Comparison of ENCODE assay signal across 17 cellular contexts in genomic region chr10:62866451-62866850, GRCh38. TPM values are rescaled to one million over a fixed set of nuclear protein-coding genes. Genes with fewer than 3 reads are reported as not detected.
DNase-seq lines count a peak whose midpoint lies in the region; ATAC-seq and TF ChIP-seq lines count a peak whose summit lies in the region.
"Had no signal": no experiment of that assay in that cellular context is flagged by ENCODE, and none has a peak within 500 bp of the region (broad histone marks: within the 10 kb centered on the region; RNA-seq: fewer than 3 reads in every experiment).

No MANE protein-coding gene starts in this region.

- H3K27me3 ChIP-seq in CD4-positive, alpha-beta memory T cell (ENCODE audit: insufficient read depth, low read length): no peaks in the 10 kb centered on the region
- H3K27me3 ChIP-seq in tibial nerve (no peaks in the 10 kb centered on the region), stomach (no peaks in the 10 kb centered on the region)

- POLR2A ChIA-PET in CD4-positive, alpha-beta memory T cell (lab: Charles Lee; ENCODE audit: partially characterized antibody): no interaction called here

- H3K9me3 ChIP-seq in CD4-positive, alpha-beta memory T cell (ENCODE audit: control insufficient read depth in 1 of 2, low read length in 2 of 2): no peaks in the 10 kb centered on the region
- H3K9me3 ChIP-seq in tibial nerve (no peaks in the 10 kb centered on the region), stomach (no peaks in the 10 kb centered on the region)

- H3K4me1 ChIP-seq in CD4-positive, alpha-beta memory T cell (ENCODE audit: insufficient read depth, low read length): no peaks in the 10 kb centered on the region
- H3K4me1 ChIP-seq in tibial nerve: no peaks in the 10 kb centered on the region
- no peaks in the 10 kb centered on the region for H3K4me1 ChIP-seq in stomach

- H3K9me3 Mint-ChIP-seq in CD4-positive, alpha-beta memory T cell: peaks cover 0 to 2% (median 0%) of the 10 kb centered on the region in 8 donors
- H3K9me3 Mint-ChIP-seq in activated naive CD4-positive, alpha-beta T cell treated with anti-CD3 and anti-CD28 coated beads, Interleukin-2, amount 50 U/mL, for 72 hours: peaks cover 2 to 12% of the 10 kb centered on the region in 2 donors

- TF ChIP-seq POLR2A in tibial nerve (IDR thresholded peaks at IDR 0.05) (no peak), stomach (IDR thresholded peaks at IDR 0.05) (no peak)

- no peak overlapping the region for H3K27ac ChIP-seq in CD4-positive, alpha-beta memory T cell (ENCODE audit: low read depth, low read length)
- H3K27ac ChIP-seq in tibial nerve: no peak overlapping the region
- no peak overlapping the region for H3K27ac ChIP-seq in stomach
- H3K27ac ChIP-seq: HL-60, KMS-11 had no signal

- no peaks in the 10 kb centered on the region for H3K36me3 ChIP-seq in CD4-positive, alpha-beta memory T cell (ENCODE audit: insufficient read depth, low read length)
- H3K36me3 ChIP-seq in tibial nerve (no peaks in the 10 kb centered on the region), stomach (no peaks in the 10 kb centered on the region)

- CTCF ChIA-PET in CD4-positive, alpha-beta memory T cell (lab: Charles Lee; ENCODE audit: partially characterized antibody): no interaction called here

- H3K27me3 Mint-ChIP-seq in CD4-positive, alpha-beta memory T cell: peaks cover 2% of the 10 kb centered on the region in 2 donors

- TF ChIP-seq CTCF in tibial nerve (IDR thresholded peaks at IDR 0.05) (no peak), stomach (IDR thresholded peaks at IDR 0.05) (no peak)

- no peak overlapping the region for H3K4me3 ChIP-seq in CD4-positive, alpha-beta memory T cell (ENCODE audit: low read length in 2 of 2)
- no peak overlapping the region for H3K4me3 ChIP-seq in tibial nerve
- H3K4me3 ChIP-seq in stomach: no peak overlapping the region

- TF ChIP-seq EP300 in tibial nerve (IDR thresholded peaks at IDR 0.05) (no peak), stomach (IDR thresholded peaks at IDR 0.05) (no peak)

- no peaks in the 10 kb centered on the region for H3K36me3 Mint-ChIP-seq in CD4-positive, alpha-beta memory T cell
- H3K36me3 Mint-ChIP-seq in activated naive CD4-positive, alpha-beta T cell treated with anti-CD3 and anti-CD28 coated beads, Interleukin-2, amount 50 U/mL, for 72 hours: peaks cover 0 to 10% of the 10 kb centered on the region in 2 donors

- DNase-seq in GM03348 (ENCODE audit: low spot score) (peak; percentile 21), amniotic epithelial cell (ENCODE audit: low read depth) (peak; percentile 34), fibroblast of gingiva (ENCODE audit: low read depth) (peak; percentile 22), tibial nerve (ENCODE audit: low spot score in 2 of 2) (no peak), stomach (no peak)
- no peak for DNase-seq in CD4-positive, alpha-beta memory T cell
- no peak for DNase-seq in activated naive CD4-positive, alpha-beta T cell treated with anti-CD3 and anti-CD28 coated beads, Interleukin-2, amount 50 U/mL, for 72 hours (ENCODE audit: low spot score in 2 of 2)
- DNase-seq: AML-193, COR-L47, H7, MV-4-11, NCI-H1694 treated with DMSO at 0.1 percent for 48 hours, RPMI8226 had no signal

- no peak overlapping the region for H3K27ac Mint-ChIP-seq in CD4-positive, alpha-beta memory T cell
- H3K27ac Mint-ChIP-seq in activated naive CD4-positive, alpha-beta T cell treated with anti-CD3 and anti-CD28 coated beads, Interleukin-2, amount 50 U/mL, for 72 hours: no peak overlapping the region
- H3K27ac Mint-ChIP-seq: CD14-positive monocyte had no signal

- 76 to 85% methylated on average over 2 of the region's 2 CpGs for WGBS in tibial nerve, 2 donors
- 50 to 62% (median 53%) methylated on average over 2 of the region's 2 CpGs for WGBS in stomach, 5 donors

- intact Hi-C loops in CD4-positive, alpha-beta memory T cell (cut with micrococcal nuclease): no loop called here
- intact Hi-C loops in stomach (cut with DNase I; ENCODE audit: low total_unique reads): no loop called here

- peaks cover 0 to 4% (median 0%) of the 10 kb centered on the region in 4 donors for H3K4me1 Mint-ChIP-seq in CD4-positive, alpha-beta memory T cell

- H3K4me3 Mint-ChIP-seq in CD4-positive, alpha-beta memory T cell: no peak overlapping the region
- H3K4me3 Mint-ChIP-seq: CD14-positive monocyte had no signal

- ATAC-seq in activated naive CD4-positive, alpha-beta T cell treated with anti-CD3 and anti-CD28 coated beads, Interleukin-2, amount 50 U/mL, for 72 hours: no peak

RNA-seq across cellular contexts. Expression of gene EGR2, which starts 50.3 kb away (rescaled TPM):
- total RNA-seq in CD4-positive, alpha-beta memory T cell: 1 to 10 TPM; 2.0 to 2.2 TPM
- polyA plus RNA-seq in CD4-positive, alpha-beta memory T cell: under 1 TPM in 1 of 2 donors, not detected in 1; 0.22 TPM
- total RNA-seq in tibial nerve (10 to 100 TPM; 19.4 to 35.4 (median 27.7) TPM), stomach (1 to 10 TPM in 1 of 5 donors, under 1 TPM in 1, not detected in 3; 0.73 to 5.8 TPM)
- 1 to 10 TPM in 2 of 3 donors, under 1 TPM in 1; 0.46 to 1.2 (median 1.2) TPM for polyA plus RNA-seq in stomach
- 10 to 100 TPM; 43.0 to 54.5 TPM for total RNA-seq in activated naive CD4-positive, alpha-beta T cell treated with anti-CD3 and anti-CD28 coated beads, Interleukin-2, amount 50 U/mL, for 72 hours
- total RNA-seq: HT1080 had no signal

Comparison
In these comparisons a context has a peak if more than half of its experiments do, and no peak if none do; other contexts are left out.
1. DNase-seq: peak in GM03348 (single experiment), amniotic epithelial cell (single experiment) and fibroblast of gingiva (single experiment); none in CD4-positive, alpha-beta memory T cell (0 of 5), tibial nerve (0 of 2), stomach (single experiment) and activated naive CD4-positive, alpha-beta T cell treated with anti-CD3 and anti-CD28 coated beads, Interleukin-2, amount 50 U/mL, for 72 hours (0 of 2).